Comparison of ENCODE assay signal across 8 cellular contexts in the genomic region with DNA sequence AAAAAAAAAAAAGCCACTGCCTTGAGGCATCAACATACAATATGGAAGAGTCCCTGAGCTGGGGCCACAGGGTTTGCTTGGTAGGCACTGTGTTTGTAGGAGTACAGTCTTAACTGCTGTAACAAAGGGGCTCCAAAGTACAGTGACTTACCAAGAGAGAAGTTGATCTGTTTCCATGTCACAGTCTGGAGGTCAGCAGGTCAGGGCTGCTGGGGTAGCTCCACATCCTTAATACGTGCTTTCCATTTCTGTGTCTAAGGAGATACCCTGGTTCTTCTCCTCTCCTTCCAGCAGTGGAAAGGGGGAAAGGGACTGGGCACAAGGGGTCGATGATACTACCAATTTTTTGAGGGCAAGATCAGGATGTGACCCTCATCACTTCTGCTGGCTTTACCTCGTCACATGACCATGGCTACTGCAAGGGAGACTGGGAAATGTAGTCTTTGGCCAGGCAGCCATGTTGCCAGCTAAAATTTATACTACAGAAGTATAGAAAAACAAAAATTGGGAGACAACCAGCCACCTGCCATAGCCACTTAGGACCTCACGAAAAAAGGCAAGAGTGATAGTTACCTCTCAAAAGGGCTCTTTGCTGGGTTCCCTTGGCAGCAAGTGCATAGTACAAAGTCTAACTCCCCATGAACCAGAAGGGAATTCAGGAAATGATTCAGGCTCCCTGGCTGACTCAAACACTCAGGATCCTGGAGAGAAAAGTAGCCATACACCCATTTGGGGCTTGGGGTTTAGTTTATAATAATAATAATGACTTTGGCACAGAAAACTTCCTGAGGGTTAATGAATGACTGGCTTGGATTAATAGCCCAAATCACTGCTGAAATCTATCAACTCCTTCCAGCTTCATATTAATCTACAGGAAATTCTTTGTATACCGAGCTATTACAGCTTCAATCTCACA. TPM values are rescaled to one million over a fixed set of nuclear protein-coding genes. Genes with fewer than 3 reads are reported as not detected.
DNase-seq lines count a peak whose midpoint lies in the region; ATAC-seq and TF ChIP-seq lines count a peak whose summit lies in the region.

No MANE protein-coding gene starts in this region.

- no peaks in the 10 kb centered on the region for H3K27me3 ChIP-seq in RWPE2 (ENCODE audit: insufficient read depth, poor library complexity, severe bottlenecking)
- H3K27me3 ChIP-seq in esophagus squamous epithelium = no peaks in the 10 kb centered on the region

- no peak overlapping the region for H3K4me3 Mint-ChIP-seq in neural crest cell

- no peak for TF ChIP-seq POLR2A in esophagus squamous epithelium (IDR thresholded peaks at IDR 0.05)

- peak; percentile 27 for ATAC-seq in Right ventricle myocardium inferior
- ATAC-seq in RWPE2 (ENCODE audit: low read depth) = peak; percentile 67

- H3K27ac Mint-ChIP-seq in neural crest cell (ENCODE audit: unreplicated experiment) = peak overlapping the region; percentile 30

- peak overlapping the region; percentile 77 for H3K27ac ChIP-seq in RWPE2 (ENCODE audit: poor library complexity, severe bottlenecking)
- H3K27ac ChIP-seq in esophagus squamous epithelium = peak overlapping the region in 3 of 4 donors; percentile 16 to 60 (median 21)

- H3K36me3 ChIP-seq in RWPE2 (ENCODE audit: low read depth) = no peaks in the 10 kb centered on the region
- H3K36me3 ChIP-seq in esophagus squamous epithelium = no peaks in the 10 kb centered on the region

- H3K4me1 ChIP-seq in RWPE2 (ENCODE audit: insufficient read depth, poor library complexity, severe bottlenecking) = peaks cover 30% of the 10 kb centered on the region
- H3K4me1 ChIP-seq in esophagus squamous epithelium = peaks cover 0 to 38% (median 8%) of the 10 kb centered on the region in 3 donors

- TF ChIP-seq CTCF in RWPE2 (IDR thresholded peaks at IDR 0.05; ENCODE audit: poor library complexity, severe bottlenecking) (no peak), esophagus squamous epithelium (IDR thresholded peaks at IDR 0.05) (no peak), neural crest cell (conservative IDR thresholded peaks at IDR 0.05) (no peak)

- H3K4me3 ChIP-seq in RWPE2 (ENCODE audit: severe bottlenecking) (no peak overlapping the region), esophagus squamous epithelium (no peak overlapping the region)

- intact Hi-C loops in Right ventricle myocardium inferior (cut with DNase I) (no loop called here), cardiac septum (cut with DNase I) (no loop called here), esophagus squamous epithelium (cut with DNase I) (no loop called here)

- peaks cover 18% of the 10 kb centered on the region for H3K4me1 Mint-ChIP-seq in neural crest cell

- WGBS in esophagus squamous epithelium, 2 donors = 39 to 41% methylated on average over 5 of the region's 5 CpGs

- H3K9me3 ChIP-seq in RWPE2 (ENCODE audit: severe bottlenecking) = no peaks in the 10 kb centered on the region
- no peaks in the 10 kb centered on the region for H3K9me3 ChIP-seq in esophagus squamous epithelium

- H3K9me3 Mint-ChIP-seq in neural crest cell = peaks cover 3% of the 10 kb centered on the region

- peaks cover 8% of the 10 kb centered on the region for H3K36me3 Mint-ChIP-seq in neural crest cell (ENCODE audit: low read depth)

- DNase-seq in Right ventricle myocardium inferior (ENCODE audit: missing footprints) (no peak), cardiac septum (ENCODE audit: low spot score) (no peak), RWPE2 (ENCODE audit: low spot score) (no peak), esophagus squamous epithelium (lab: John Stamatoyannopoulos, UW) (no peak), neural crest cell (ENCODE audit: low read depth, low spot score) (no peak), SIG-M5 (lab: John Stamatoyannopoulos, UW) (no peak), NCI-H1436 treated with DMSO at 0.1 percent for 48 hours (lab: John Stamatoyannopoulos, UW) (no peak), NCI-H526 treated with DMSO at 0.1 percent for 48 hours (lab: John Stamatoyannopoulos, UW) (no peak)

- no peaks in the 10 kb centered on the region for H3K27me3 Mint-ChIP-seq in neural crest cell (ENCODE audit: low read depth)

RNA-seq across cellular contexts. Expression of gene ATP5PO, which starts 52.7 kb away (rescaled TPM):
- total RNA-seq in Right ventricle myocardium inferior (886 TPM), cardiac septum (556 TPM), esophagus squamous epithelium (100 to 1,000 TPM; 184 to 354 (median 297) TPM), neural crest cell (231 and 234 TPM in 2 replicates)
